Comparison of ENCODE assay signal across 16 cellular contexts in the genomic region with DNA sequence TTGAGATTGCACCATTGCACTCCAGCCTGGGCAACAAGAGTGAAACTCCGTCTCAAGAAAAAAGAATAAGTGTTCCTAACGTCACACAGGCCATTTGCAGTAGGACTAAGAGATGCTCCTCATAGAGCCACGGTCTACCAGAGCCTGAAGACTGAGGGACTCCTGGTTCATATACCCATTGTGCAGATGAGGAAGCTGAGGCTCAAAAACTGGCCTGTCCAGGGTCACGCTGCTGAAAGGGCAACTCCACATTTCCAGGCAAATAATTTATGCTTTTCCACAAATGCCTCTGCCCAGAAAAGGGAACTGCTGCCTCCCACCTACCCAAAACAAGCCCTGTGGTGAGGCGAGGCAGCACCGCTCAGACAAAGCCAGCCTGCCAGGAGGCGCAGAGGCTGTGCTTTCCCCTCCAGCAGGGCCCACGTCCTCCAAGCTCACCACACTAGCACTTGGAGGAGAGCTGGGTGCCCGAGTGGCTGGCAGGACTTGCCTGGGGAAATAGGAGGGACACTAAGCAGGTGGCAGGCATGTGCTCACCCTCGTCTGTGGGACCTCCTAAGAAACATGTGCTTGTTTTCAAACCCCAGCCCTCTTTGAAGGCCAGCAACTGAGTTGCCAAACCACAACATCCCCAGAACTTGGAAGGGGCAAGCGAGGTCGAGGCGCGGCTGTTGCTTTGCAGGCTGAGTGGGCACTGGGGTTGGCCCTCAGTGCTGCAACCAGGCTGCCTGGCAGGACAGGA.
A peak's percentile ranks its signal among the peaks of the same experiment; 100 is the strongest.
DNase-seq lines count a peak whose midpoint lies in the region; ATAC-seq and TF ChIP-seq lines count a peak whose summit lies in the region.
"Had no signal": no experiment of that assay in that cellular context is flagged by ENCODE, and none has a peak within 500 bp of the region (broad histone marks: within the 10 kb centered on the region; RNA-seq: fewer than 3 reads in every experiment).

No MANE protein-coding gene starts in this region.

- peak overlapping the region in 1 of 2 experiments; percentile 48; a peak in 2 of 4 replicates for H3K27ac ChIP-seq in SK-N-SH (ENCODE audit: low read depth in 2 of 2, low read length in 1 of 2)
- no peak overlapping the region for H3K27ac ChIP-seq in spleen

- H3K27me3 ChIP-seq in SK-N-SH (ENCODE audit: insufficient read depth), result no peaks in the 10 kb centered on the region
- no peaks in the 10 kb centered on the region for H3K27me3 ChIP-seq in spleen (replicated peaks in 1 of 7)

- H3K36me3 ChIP-seq in SK-N-SH (replicated peaks in 1 of 2; ENCODE audit: control insufficient read depth in 1 of 2, insufficient read depth in 2 of 2, low read length in 1 of 2) (no peaks in the 10 kb centered on the region), spleen (peaks cover 0 to 6% (median 0%) of the 10 kb centered on the region in 6 donors)

- no peak overlapping the region for H2AFZ ChIP-seq in SK-N-SH (ENCODE audit: low read depth)

- H3F3A ChIP-seq in SK-N-SH (replicated peaks; ENCODE audit: insufficient read depth), result no peaks in the 10 kb centered on the region

- H3K79me2 ChIP-seq in SK-N-SH (ENCODE audit: insufficient read depth), result no peaks in the 10 kb centered on the region

- POLR2A ChIA-PET in SK-N-SH (lab: Yijun Ruan, JAX), result no interaction called here

- no peak overlapping the region for H3K4me2 ChIP-seq in SK-N-SH

- no peak overlapping the region for H3K9ac ChIP-seq in SK-N-SH

- no peak overlapping the region for H3K4me3 ChIP-seq in SK-N-SH (ENCODE audit: low read depth in 2 of 2, low read length in 1 of 2)
- no peak overlapping the region for H3K4me3 ChIP-seq in NB4 (ENCODE audit: low read depth, low read length)
- no peak overlapping the region for H3K4me3 ChIP-seq in spleen

- TF ChIP-seq EP300 in SK-N-SH (IDR thresholded peaks at IDR 0.05; ENCODE audit: borderline replicate concordance in 1 of 2, low read depth in 1 of 2, low read length in 1 of 2), result no peak

- intact Hi-C loops in left cardiac atrium (cut with DNase I), result no loop called here
- intact Hi-C loops in spleen (cut with DNase I; ENCODE audit: low total_unique reads), result no loop called here

- no peak for TF ChIP-seq POLR2A in NB4 (IDR thresholded peaks at IDR 0.05; ENCODE audit: extremely low read depth, insufficient read length)
- no peak for TF ChIP-seq POLR2A in spleen (IDR thresholded peaks at IDR 0.05)

- TF ChIP-seq RAD21 in SK-N-SH (IDR thresholded peaks at IDR 0.05; ENCODE audit: low read length), result no peak

- TF ChIP-seq CTCF in SK-N-SH (IDR thresholded peaks at IDR 0.05), result no peak
- no peak for TF ChIP-seq CTCF in NB4 (IDR thresholded peaks at IDR 0.05; ENCODE audit: low read depth, low read length)
- no peak for TF ChIP-seq CTCF in spleen (IDR thresholded peaks at IDR 0.05 in 8 of 11, conservative IDR thresholded peaks at IDR 0.05 in 3 of 11)

- no peak; the same call in 2 of the 3 replicates for ATAC-seq in SK-N-SH treated with all-trans-retinoic acid at 6 μM for 48 hours
- no peak for ATAC-seq in left cardiac atrium
- ATAC-seq: HCT116 had no signal

- DNase-seq in SK-N-SH (no peak), NB4 (ENCODE audit: low read depth) (peak; percentile 91), left cardiac atrium (peak; percentile 16), spleen (peak; percentile 66), HPDE6-E6E7 (ENCODE audit: extremely low spot score) (no peak), GOT3 (lab: John Stamatoyannopoulos, UW) (no peak), NCI-H1092 treated with DMSO at 0.1 percent for 48 hours (lab: John Stamatoyannopoulos, UW) (no peak)
- DNase-seq: activated CD4-positive, alpha-beta T cell treated with anti-CD3 and anti-CD28 coated beads, Interleukin-2, amount 50 U/mL, for 1 hour; activated T-cell treated with anti-CD3 and anti-CD28 coated beads, Interleukin-2, amount 50 U/mL, for 1 hour; amniotic stem cell; COR-L47; dermis blood vessel endothelial cell; mammary epithelial cell; stimulated activated naive B cell treated with anti-CD40 and anti-IgM and Interleukin-4, amounts not matched to agents 10 μg/mL and 1 μg/mL and 100 μg/mL, for 72 hours had no signal

- no peaks in the 10 kb centered on the region for H3K9me2 ChIP-seq in SK-N-SH

- H3K4me1 ChIP-seq in SK-N-SH (ENCODE audit: control insufficient read depth in 1 of 2, insufficient read depth in 2 of 2, low read depth in 1 of 2, low read length in 1 of 2) (peaks cover 0 to 50% of the 10 kb centered on the region in 2 experiments; a peak in 1 of 4 replicates), spleen (peaks cover 0 to 60% (median 25%) of the 10 kb centered on the region in 6 donors)

- H4K20me1 ChIP-seq in SK-N-SH (ENCODE audit: insufficient read depth), result no peaks in the 10 kb centered on the region

- CTCF ChIA-PET in SK-N-SH (lab: Yijun Ruan, JAX), result interaction anchor here (0.6 to 2.5 kb wide), 6 partner anchors 11 to 481 kb away, joined by 3 to 9 read pairs (median 4); no protein-coding TSS in a partner anchor

- H3K9me3 ChIP-seq in SK-N-SH, result no peaks in the 10 kb centered on the region
- H3K9me3 ChIP-seq in spleen, result no peaks in the 10 kb centered on the region

- 82% methylated on average over 5 of the region's 14 CpGs for WGBS in SK-N-SH (ENCODE audit: low lambda C conversion rate)
- WGBS in spleen, 5 donors, result 68 to 77% (median 76%) methylated on average over 13 to 14 of the region's 14 CpGs

TF ChIP-seq in SK-N-SH, 30 proteins besides CTCF, POLR2A, EP300 and RAD21:
- no peak for TF ChIP-seq EZH2phosphoT487 (IDR thresholded peaks at IDR 0.05; ENCODE audit: borderline replicate concordance, low read depth)
- 0 out of 2 replicates have a peak, but pooled peaks have one; percentile 3 for TF ChIP-seq TCF12 (IDR thresholded peaks at IDR 0.05)
TF ChIP-seq in SK-N-SH: peak in this region for 1.

TF ChIP-seq in SK-N-SH treated with all-trans-retinoic acid at 6 μM for 48 hours, 23 proteins besides CTCF, POLR2A, EP300 and RAD21:
- TF ChIP-seq ISL1 (CRISPR knock-in tag; IDR thresholded peaks at IDR 0.05) (no peak), CSDC2 (CRISPR knock-in tag; IDR thresholded peaks at IDR 0.05) (no peak), BACH2 (CRISPR knock-in tag; IDR thresholded peaks at IDR 0.05; ENCODE audit: borderline replicate concordance) (no peak), ZC3H10 (CRISPR knock-in tag; IDR thresholded peaks at IDR 0.05) (no peak)
- TF ChIP-seq, protein P1, sequence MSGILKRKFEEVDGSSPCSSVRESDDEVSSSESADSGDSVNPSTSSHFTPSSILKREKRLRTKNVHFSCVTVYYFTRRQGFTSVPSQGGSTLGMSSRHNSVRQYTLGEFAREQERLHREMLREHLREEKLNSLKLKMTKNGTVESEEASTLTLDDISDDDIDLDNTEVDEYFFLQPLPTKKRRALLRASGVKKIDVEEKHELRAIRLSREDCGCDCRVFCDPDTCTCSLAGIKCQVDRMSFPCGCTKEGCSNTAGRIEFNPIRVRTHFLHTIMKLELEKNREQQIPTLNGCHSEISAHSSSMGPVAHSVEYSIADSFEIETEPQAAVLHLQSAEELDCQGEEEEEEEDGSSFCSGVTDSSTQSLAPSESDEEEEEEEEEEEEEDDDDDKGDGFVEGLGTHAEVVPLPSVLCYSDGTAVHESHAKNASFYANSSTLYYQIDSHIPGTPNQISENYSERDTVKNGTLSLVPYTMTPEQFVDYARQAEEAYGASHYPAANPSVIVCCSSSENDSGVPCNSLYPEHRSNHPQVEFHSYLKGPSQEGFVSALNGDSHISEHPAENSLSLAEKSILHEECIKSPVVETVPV (CRISPR knock-in tag; IDR thresholded peaks at IDR 0.05), result no peak
TF ChIP-seq in SK-N-SH treated with all-trans-retinoic acid at 6 μM for 48 hours: peak in this region for 0.

Comparison
In these comparisons a context has a peak if more than half of its experiments do, and no peak if none do; other contexts are left out.
1. DNase-seq: peak in NB4 (single experiment), left cardiac atrium (single experiment) and spleen (single experiment); none in SK-N-SH (single experiment), HPDE6-E6E7 (single experiment), GOT3 (single experiment) and NCI-H1092 treated with DMSO at 0.1 percent for 48 hours (single experiment).